ENCODE assay signal across 8 cellular contexts in genomic region chr17:36602030-36602737, GRCh38. TPM values are rescaled to one million over a fixed set of nuclear protein-coding genes. Genes with fewer than 3 reads are reported as not detected.
A peak's percentile ranks its signal among the peaks of the same experiment; 100 is the strongest.
DNase-seq lines count a peak whose midpoint lies in the region; ATAC-seq, FAIRE-seq and TF ChIP-seq lines count a peak whose summit lies in the region.

No MANE protein-coding gene starts in this region.

- H3K36me3 ChIP-seq in endothelial cell of umbilical vein (ENCODE audit: control insufficient read depth in 2 of 2, extremely low read depth in 1 of 2, insufficient read depth in 2 of 2, low read length in 2 of 2) (no peaks in the 10 kb centered on the region), muscle layer of duodenum (ENCODE audit: control insufficient read depth in 1 of 2, insufficient read depth in 2 of 2, low read length in 2 of 2) (no peaks in the 10 kb centered on the region)

- POLR2A ChIA-PET in endothelial cell of umbilical vein (lab: Charles Lee) = interaction anchor here (1.2 kb wide), 1 partner anchor 9 kb away, joined by 3 read pairs; no protein-coding TSS in a partner anchor

- H4K20me1 ChIP-seq in endothelial cell of umbilical vein (replicated peaks; ENCODE audit: control insufficient read depth, extremely low read depth, insufficient read depth, low read length) = no peaks in the 10 kb centered on the region

- TF ChIP-seq POLR2A in endothelial cell of umbilical vein (IDR thresholded peaks at IDR 0.05; ENCODE audit: low read depth, low read length) = no peak

- peak overlapping the region; percentile 84 for H3K27ac Mint-ChIP-seq in Calu3 (ENCODE audit: unreplicated experiment)

- H3K4me3 Mint-ChIP-seq in Calu3 (ENCODE audit: low read depth, unreplicated experiment) = peak overlapping the region; percentile 81

- H3K27me3 ChIP-seq in endothelial cell of umbilical vein (ENCODE audit: control insufficient read depth in 2 of 2, insufficient read depth in 2 of 2, low read length in 2 of 2) (no peaks in the 10 kb centered on the region), muscle layer of duodenum (ENCODE audit: low read depth, low read length) (no peaks in the 10 kb centered on the region)

- H3K4me3 ChIP-seq in endothelial cell of umbilical vein (replicated peaks in 1 of 3; ENCODE audit: insufficient read depth in 1 of 3, low read depth in 1 of 3, low read length in 3 of 3) (peak overlapping the region; percentile 34 to 67 (median 63)), muscle layer of duodenum (ENCODE audit: low read depth in 1 of 2, low read length in 2 of 2) (peak overlapping the region; percentile 68 to 98)

- H3K27me3 Mint-ChIP-seq in Calu3 (ENCODE audit: unreplicated experiment) = no peaks in the 10 kb centered on the region

- H3K79me2 ChIP-seq in endothelial cell of umbilical vein (ENCODE audit: control insufficient read depth, insufficient read depth, low read length) = peaks cover 17% of the 10 kb centered on the region

- H3K9ac ChIP-seq in endothelial cell of umbilical vein (replicated peaks; ENCODE audit: extremely low read depth, insufficient read depth, low read length) = peak overlapping the region; percentile 85

- peaks cover 16% of the 10 kb centered on the region for H3K4me1 ChIP-seq in endothelial cell of umbilical vein (ENCODE audit: control insufficient read depth, extremely low read depth, insufficient read depth, low read length)
- peaks cover 7 to 12% of the 10 kb centered on the region in 2 donors for H3K4me1 ChIP-seq in muscle layer of duodenum (ENCODE audit: control insufficient read depth in 1 of 2, insufficient read depth in 2 of 2, low read length in 2 of 2)

- H3K9me1 ChIP-seq in endothelial cell of umbilical vein (replicated peaks; ENCODE audit: control insufficient read depth, extremely low read depth, insufficient read depth, low read length) = no peaks in the 10 kb centered on the region

- TF ChIP-seq CTCF in Calu3 (IDR thresholded peaks at IDR 0.05; ENCODE audit: unreplicated experiment) = no peak
- TF ChIP-seq CTCF in endothelial cell of umbilical vein (IDR thresholded peaks at IDR 0.05; ENCODE audit: extremely low read depth in 1 of 2, insufficient read depth in 1 of 2, low read depth in 1 of 2, low read length in 2 of 2) = no peak

- H3K36me3 Mint-ChIP-seq in Calu3 (ENCODE audit: insufficient read depth, unreplicated experiment) = peaks cover 29% of the 10 kb centered on the region

- H2AFZ ChIP-seq in endothelial cell of umbilical vein (ENCODE audit: low read depth, low read length) = peak overlapping the region; percentile 55

- DNase-seq in Calu3 (peak; percentile 70), SW480 (ENCODE audit: low spot score) (peak; percentile 33), endothelial cell of umbilical vein (ENCODE audit: low read depth, low spot score) (peak; percentile 26), NCI-H1092 treated with DMSO at 0.1 percent for 48 hours (lab: John Stamatoyannopoulos, UW) (no peak), NOMO-1 (lab: John Stamatoyannopoulos, UW; ENCODE audit: unreplicated experiment in 2 of 2) (no peak)

- ATAC-seq in HG02610 (IDR thresholded peaks at IDR 0.05; ENCODE audit: unreplicated experiment) (peak; percentile 3), GM21529 (IDR thresholded peaks at IDR 0.05; ENCODE audit: unreplicated experiment) (no peak)

- H3K4me2 ChIP-seq in endothelial cell of umbilical vein (ENCODE audit: insufficient read depth, low read length) = peak overlapping the region; percentile 72

- no peaks in the 10 kb centered on the region for H3K9me3 Mint-ChIP-seq in Calu3 (ENCODE audit: low read depth, unreplicated experiment)

- H3K27ac ChIP-seq in endothelial cell of umbilical vein (ENCODE audit: insufficient read depth, low read depth, low read length) (no peak overlapping the region), muscle layer of duodenum (ENCODE audit: low read length) (peak overlapping the region; percentile 16)

- dilution Hi-C loops in endothelial cell of umbilical vein (cut with MboI; ENCODE audit: extremely low pct_ligation_motif_present, low sequenced_read_pairs) = no loop called here

- CTCF ChIA-PET in Calu3 (lab: Charles Lee) = interaction anchor here (0.6 to 4.8 kb wide), 46 partner anchors 11 to 771 kb away, joined by 3 to 69 read pairs (median 4); partner anchors contain the start of genes DHRS11, GGNBP2, MYO19 and PIGW
- CTCF ChIA-PET in endothelial cell of umbilical vein (lab: Charles Lee) = interaction anchor here (0.6 to 4.5 kb wide), 28 partner anchors 9 to 1214 kb away, joined by 3 to 66 read pairs (median 5); partner anchors contain the start of gene DHRS11

- no TSS peak for BruUV-seq in Calu3 (replicated peaks; lab: Mats Ljungman, UMichigan)
- BruUV-seq in endothelial cell of umbilical vein (replicated peaks; lab: Mats Ljungman, UMichigan) = no TSS peak

- FAIRE-seq in endothelial cell of umbilical vein (lab: Jason Lieb, UNC) = no peak

- no peaks in the 10 kb centered on the region for H3K9me3 ChIP-seq in endothelial cell of umbilical vein (replicated peaks; ENCODE audit: control insufficient read depth, insufficient read depth, low read length)
- H3K9me3 ChIP-seq in muscle layer of duodenum (ENCODE audit: control insufficient read depth in 1 of 2, low read length in 2 of 2) = no peaks in the 10 kb centered on the region

- intact Hi-C loops in Calu3 (cut with micrococcal nuclease; ENCODE audit: unreplicated experiment) = no loop called here
- intact Hi-C loops in endothelial cell of umbilical vein (cut with micrococcal nuclease) = loop anchor here (5.0 to 10.0 kb wide), 2 partner anchors 103 to 345 kb away; partner anchors contain the start of gene AATF

- peaks cover 34% of the 10 kb centered on the region for H3K4me1 Mint-ChIP-seq in Calu3 (ENCODE audit: low read depth, unreplicated experiment)

TF ChIP-seq in endothelial cell of umbilical vein, 7 proteins besides CTCF, POLR2A, EP300 and RAD21:
- TF ChIP-seq POLR2AphosphoS5 (IDR thresholded peaks at IDR 0.05; ENCODE audit: insufficient read depth, low read depth, low read length) (no peak), FOS (IDR thresholded peaks at IDR 0.05; ENCODE audit: borderline replicate concordance, insufficient read depth, low read length) (no peak), JUN (IDR thresholded peaks at IDR 0.05; ENCODE audit: borderline replicate concordance, insufficient read depth, insufficient read length, low read depth) (no peak), MYC (IDR thresholded peaks at IDR 0.05; ENCODE audit: low read depth, low read length) (no peak), GATA2 (IDR thresholded peaks at IDR 0.05; ENCODE audit: insufficient read depth, insufficient read length, low read depth, low read length) (no peak), EZH2 (IDR thresholded peaks at IDR 0.05; ENCODE audit: borderline replicate concordance, low read depth, low read length, severe bottlenecking) (no peak)
- TF ChIP-seq, protein P1, sequence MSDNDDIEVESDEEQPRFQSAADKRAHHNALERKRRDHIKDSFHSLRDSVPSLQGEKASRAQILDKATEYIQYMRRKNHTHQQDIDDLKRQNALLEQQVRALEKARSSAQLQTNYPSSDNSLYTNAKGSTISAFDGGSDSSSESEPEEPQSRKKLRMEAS (IDR thresholded peaks at IDR 0.05; ENCODE audit: insufficient read depth, insufficient read length) = no peak

RNA-seq across cellular contexts. Expression of gene MRM1, which starts 0.8 kb away (rescaled TPM):
- total RNA-seq in Calu3 (2022) = 42.4 and 43.5 TPM in 2 replicates
- total RNA-seq in endothelial cell of umbilical vein = 5.2 and 5.9 TPM in 2 replicates
- 3.4 and 3.7 TPM in 2 replicates for polyA plus RNA-seq in endothelial cell of umbilical vein
- polyA plus RNA-seq in endothelial cell of umbilical vein (2011; cell fraction: cytosol; rRNA removed) = 2.0 and 2.8 TPM in 2 replicates
- 2.1 and 2.6 TPM in 2 replicates for polyA plus RNA-seq in endothelial cell of umbilical vein (2011; cell fraction: nucleus; rRNA removed)
- 2.5 and 3.6 TPM in 2 replicates for polyA plus RNA-seq in endothelial cell of umbilical vein (2012)
- polyA minus RNA-seq in endothelial cell of umbilical vein = 1.1 and 1.6 TPM in 2 replicates
- 6.6 TPM for polyA minus RNA-seq in endothelial cell of umbilical vein (2011; cell fraction: cytosol; rRNA and poly(A)+ RNA removed)
- 1.8 and 1.9 TPM in 2 replicates for polyA minus RNA-seq in endothelial cell of umbilical vein (2011; cell fraction: nucleus; rRNA and poly(A)+ RNA removed)

RNA-seq across cellular contexts. Expression of gene DHRS11, which starts 10.5 kb away (rescaled TPM):
- 53.3 and 63.3 TPM in 2 replicates for total RNA-seq in Calu3 (2022)
- total RNA-seq in endothelial cell of umbilical vein = 9.8 and 11.3 TPM in 2 replicates
- 15.7 and 16.2 TPM in 2 replicates for polyA plus RNA-seq in endothelial cell of umbilical vein
- polyA plus RNA-seq in endothelial cell of umbilical vein (2011; cell fraction: cytosol; rRNA removed) = 12.8 and 13.7 TPM in 2 replicates
- 24.3 and 25.4 TPM in 2 replicates for polyA plus RNA-seq in endothelial cell of umbilical vein (2011; cell fraction: nucleus; rRNA removed)
- polyA plus RNA-seq in endothelial cell of umbilical vein (2012) = 9.2 and 12.6 TPM in 2 replicates
- polyA minus RNA-seq in endothelial cell of umbilical vein = 13.1 and 16.5 TPM in 2 replicates
- 21.6 TPM for polyA minus RNA-seq in endothelial cell of umbilical vein (2011; cell fraction: cytosol; rRNA and poly(A)+ RNA removed)
- 4.8 and 6.3 TPM in 2 replicates for polyA minus RNA-seq in endothelial cell of umbilical vein (2011; cell fraction: nucleus; rRNA and poly(A)+ RNA removed)

RNA-seq across cellular contexts. Expression of gene GGNBP2, which starts 57.5 kb away (rescaled TPM):
- total RNA-seq in Calu3 (2022) (266 and 274 TPM in 2 replicates), endothelial cell of umbilical vein (71.2 and 77.6 TPM in 2 replicates)
- polyA plus RNA-seq in endothelial cell of umbilical vein = 47.8 and 52.6 TPM in 2 replicates
- 55.8 and 61.1 TPM in 2 replicates for polyA plus RNA-seq in endothelial cell of umbilical vein (2011; cell fraction: cytosol; rRNA removed)
- polyA plus RNA-seq in endothelial cell of umbilical vein (2011; cell fraction: nucleus; rRNA removed) = 138 and 160 TPM in 2 replicates
- 43.7 and 52.6 TPM in 2 replicates for polyA plus RNA-seq in endothelial cell of umbilical vein (2012)
- polyA minus RNA-seq in endothelial cell of umbilical vein = 122 and 154 TPM in 2 replicates
- 22.6 TPM for polyA minus RNA-seq in endothelial cell of umbilical vein (2011; cell fraction: cytosol; rRNA and poly(A)+ RNA removed)
- 78.5 and 108 TPM in 2 replicates for polyA minus RNA-seq in endothelial cell of umbilical vein (2011; cell fraction: nucleus; rRNA and poly(A)+ RNA removed)

Comparison
In these comparisons a context has a peak if more than half of its experiments do, and no peak if none do; other contexts are left out.
1. DNase-seq: peak in Calu3 (single experiment), SW480 (single experiment) and endothelial cell of umbilical vein (single experiment); none in NCI-H1092 treated with DMSO at 0.1 percent for 48 hours (single experiment) and NOMO-1 (0 of 2).